ENCODE assay signal across 35 cellular contexts in the genomic region with DNA sequence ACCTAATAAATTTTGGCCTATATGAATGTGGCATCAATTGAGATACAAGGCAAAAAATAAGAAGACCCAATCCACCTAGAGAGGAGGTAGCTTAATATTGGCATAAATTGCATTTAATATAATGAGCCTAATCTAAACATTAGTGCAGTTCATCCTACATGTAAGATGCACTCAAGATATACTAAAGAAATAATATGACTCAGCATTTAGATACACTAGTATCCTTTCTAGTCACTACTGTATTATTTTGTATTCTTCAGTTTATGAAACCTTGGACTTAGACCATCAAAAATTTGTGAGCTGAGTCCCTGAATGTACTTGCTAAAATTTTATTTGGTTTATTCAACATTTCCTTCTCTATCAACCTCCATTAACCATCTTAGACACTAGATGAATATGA.
DNase-seq lines count a peak whose midpoint lies in the region; ATAC-seq, FAIRE-seq and TF ChIP-seq lines count a peak whose summit lies in the region.
"Had no signal": no experiment of that assay in that cellular context is flagged by ENCODE, and none has a peak within 500 bp of the region (broad histone marks: within the 10 kb centered on the region; RNA-seq: fewer than 3 reads in every experiment).

No MANE protein-coding gene starts in this region.

- H3K27ac ChIP-seq in HepG2 (ENCODE audit: extremely low read length, insufficient read depth, low read length) (no peak overlapping the region), right lobe of liver (no peak overlapping the region), A549 (no peak overlapping the region), IMR-90 (ENCODE audit: insufficient read depth, low read length) (no peak overlapping the region), K562 (ENCODE audit: extremely low read depth, low read depth, low read length) (no peak overlapping the region)
- H3K27ac ChIP-seq: 22Rv1; BLaER1; BLaER1 treated with 17β-estradiol and CSF1 and Interleukin-3, amounts not matched to agents 10 nM and 100 nM; C4-2B had no signal

- no peak overlapping the region for H4K5ac ChIP-seq in IMR-90 (ENCODE audit: low read depth, low read length)

- no peak overlapping the region for H3K4ac ChIP-seq in IMR-90 (ENCODE audit: low read depth, low read length)

- no peak overlapping the region for H2BK15ac ChIP-seq in IMR-90 (ENCODE audit: low read depth, low read length)

- H2AFZ ChIP-seq in HepG2 (ENCODE audit: low read length): no peak overlapping the region
- H2AFZ ChIP-seq in IMR-90 (replicated peaks; ENCODE audit: low read length, poor library complexity): no peak overlapping the region
- no peak overlapping the region for H2AFZ ChIP-seq in K562 (ENCODE audit: low read depth, low read length)

- no peaks in the 10 kb centered on the region for H3K27me3 Mint-ChIP-seq in CD14-positive monocyte (ENCODE audit: low read depth in 3 of 3)
- H3K27me3 Mint-ChIP-seq: B cell; CD4-positive, alpha-beta memory T cell; CD4-positive, alpha-beta T cell; CD4-positive, CD25-positive, alpha-beta regulatory T cell; CD8-positive, alpha-beta memory T cell had no signal

- no peak overlapping the region for H2BK20ac ChIP-seq in IMR-90 (ENCODE audit: low read depth, low read length)

- TF ChIP-seq CTCF in HepG2 (CRISPR knock-in tag; IDR thresholded peaks at IDR 0.05) (no peak), right lobe of liver (IDR thresholded peaks at IDR 0.05) (no peak), A549 (IDR thresholded peaks at IDR 0.05) (no peak), IMR-90 (conservative IDR thresholded peaks at IDR 0.05; ENCODE audit: low read depth, low read length) (no peak), K562 (IDR thresholded peaks at IDR 0.05 in 2 of 3, conservative IDR thresholded peaks at IDR 0.05 in 1 of 3; ENCODE audit: insufficient read depth in 2 of 3, low read depth in 1 of 3, low read length in 3 of 3) (no peak), CD14-positive monocyte (IDR thresholded peaks at IDR 0.05) (no peak)

- no peak overlapping the region for H3K14ac ChIP-seq in IMR-90 (replicated peaks; ENCODE audit: low read depth, low read length)

- H3K9ac ChIP-seq in HepG2 (ENCODE audit: insufficient read depth, low read depth, low read length) (no peak overlapping the region), IMR-90 (ENCODE audit: low read depth, low read length) (no peak overlapping the region), K562 (ENCODE audit: insufficient read depth in 1 of 2, low read depth in 2 of 2, low read length in 2 of 2) (no peak overlapping the region)
- H3K9ac ChIP-seq: BLaER1; BLaER1 treated with 17β-estradiol and CSF1 and Interleukin-3, amounts not matched to agents 10 nM and 100 nM had no signal

- H3K23ac ChIP-seq in IMR-90 (ENCODE audit: low read depth, low read length): no peak overlapping the region

- no peak overlapping the region for H4K8ac ChIP-seq in IMR-90 (ENCODE audit: low read depth in 2 of 2, low read length in 2 of 2)

- no peaks in the 10 kb centered on the region for H3K9me1 ChIP-seq in IMR-90 (ENCODE audit: insufficient read depth, low read length)
- no peaks in the 10 kb centered on the region for H3K9me1 ChIP-seq in K562 (ENCODE audit: control insufficient read depth, insufficient read depth, low read length)

- H3K27me3 ChIP-seq in HepG2 (ENCODE audit: control insufficient read depth in 1 of 2, insufficient read depth in 2 of 2, low read length in 2 of 2): no peaks in the 10 kb centered on the region
- H3K27me3 ChIP-seq in right lobe of liver: no peaks in the 10 kb centered on the region
- H3K27me3 ChIP-seq in IMR-90 (ENCODE audit: control insufficient read depth, insufficient read depth, low read length): no peaks in the 10 kb centered on the region
- H3K27me3 ChIP-seq in K562 (ENCODE audit: control insufficient read depth in 2 of 2, insufficient read depth in 2 of 2, low read length in 2 of 2): no peaks in the 10 kb centered on the region
- H3K27me3 ChIP-seq: BE2C; BLaER1; BLaER1 treated with 17β-estradiol and CSF1 and Interleukin-3, amounts not matched to agents 10 nM and 100 nM had no signal

- H2BK120ac ChIP-seq in IMR-90 (ENCODE audit: low read depth, low read length): no peak overlapping the region

- H3K4me1 ChIP-seq in HepG2 (ENCODE audit: insufficient read depth, low read length) (no peaks in the 10 kb centered on the region), right lobe of liver (no peaks in the 10 kb centered on the region), A549 (no peaks in the 10 kb centered on the region), IMR-90 (ENCODE audit: control insufficient read depth, insufficient read depth, low read length) (no peaks in the 10 kb centered on the region), K562 (replicated peaks in 1 of 2; ENCODE audit: control insufficient read depth in 2 of 2, insufficient read depth in 2 of 2, low read length in 2 of 2) (no peaks in the 10 kb centered on the region)
- H3K4me1 ChIP-seq: BLaER1; BLaER1 treated with 17β-estradiol and CSF1 and Interleukin-3, amounts not matched to agents 10 nM and 100 nM; Caco-2 had no signal

- CTCF ChIA-PET in HepG2 (lab: Yijun Ruan, JAX; ENCODE audit: low intra/inter-chr PET ratio, low total read pairs) (no interaction called here), A549 (lab: Yijun Ruan, JAX) (no interaction called here), IMR-90 (lab: Yijun Ruan, JAX) (no interaction called here), K562 (lab: Yijun Ruan, JAX; ENCODE audit: low intra/inter-chr PET ratio) (no interaction called here)

- H3K36me3 ChIP-seq in HepG2 (replicated peaks in 1 of 2; ENCODE audit: control insufficient read depth in 1 of 2, insufficient read depth in 2 of 2, low read length in 2 of 2): no peaks in the 10 kb centered on the region
- no peaks in the 10 kb centered on the region for H3K36me3 ChIP-seq in right lobe of liver
- H3K36me3 ChIP-seq in IMR-90 (ENCODE audit: control insufficient read depth, insufficient read depth, low read length): no peaks in the 10 kb centered on the region
- no peaks in the 10 kb centered on the region for H3K36me3 ChIP-seq in K562 (ENCODE audit: control insufficient read depth, insufficient read depth, low read length)
- H3K36me3 ChIP-seq: BLaER1; BLaER1 treated with 17β-estradiol and CSF1 and Interleukin-3, amounts not matched to agents 10 nM and 100 nM had no signal

- no peak for DNase-seq in HepG2 (ENCODE audit: low spot score)
- DNase-seq in right lobe of liver: no peak
- no peak for DNase-seq in A549 (ENCODE audit: low read depth in 1 of 2, low spot score in 1 of 2)
- DNase-seq in IMR-90: no peak
- DNase-seq in K562 (ENCODE audit: extremely low read depth in 1 of 4, low spot score in 3 of 4): no peak
- no peak for DNase-seq in CD14-positive monocyte (ENCODE audit: low spot score)
- no peak for DNase-seq in NCI-H187 (lab: John Stamatoyannopoulos, UW)
- DNase-seq: 8988T; ACHN; AML-193; BE2C; C1 segment of cervical spinal cord; Caco-2; Calu3; CD4-positive, alpha-beta memory T cell; CD4-positive, alpha-beta T cell; CD4-positive, CD25-positive, alpha-beta regulatory T cell; CD8-positive, alpha-beta memory T cell; CD8-positive, alpha-beta T cell; COR-L47; DMS 273 treated with DMSO at 0.1 percent for 48 hours; DMS153; DMS53; DMS79; DMS79 treated with DMSO at 0.1 percent for 48 hours; DND-41; EL had no signal

- H3K56ac ChIP-seq in IMR-90 (ENCODE audit: extremely low read depth, insufficient read depth, low read length): no peak overlapping the region

- TF ChIP-seq RAD21 in HepG2 (CRISPR knock-in tag; IDR thresholded peaks at IDR 0.05) (no peak), A549 (conservative IDR thresholded peaks at IDR 0.05 in 1 of 2, IDR thresholded peaks at IDR 0.05 in 1 of 2) (no peak), IMR-90 (IDR thresholded peaks at IDR 0.05; ENCODE audit: low read length) (no peak), K562 (CRISPR knock-in tag; conservative IDR thresholded peaks at IDR 0.05 in 1 of 2, IDR thresholded peaks at IDR 0.05 in 1 of 2) (no peak)

- no peak overlapping the region for H2AK5ac ChIP-seq in IMR-90 (ENCODE audit: low read depth, low read length)

- H3K79me2 ChIP-seq in HepG2 (ENCODE audit: insufficient read depth, low read length) (no peaks in the 10 kb centered on the region), K562 (ENCODE audit: control insufficient read depth, insufficient read depth, low read length) (no peaks in the 10 kb centered on the region)

- H4K20me1 ChIP-seq in HepG2 (ENCODE audit: insufficient read depth, low read length): no peaks in the 10 kb centered on the region
- no peaks in the 10 kb centered on the region for H4K20me1 ChIP-seq in IMR-90 (ENCODE audit: insufficient read depth, low read length)
- no peaks in the 10 kb centered on the region for H4K20me1 ChIP-seq in K562 (replicated peaks; ENCODE audit: control insufficient read depth, insufficient read depth, low read length)
- H4K20me1 ChIP-seq: BLaER1; BLaER1 treated with 17β-estradiol and CSF1 and Interleukin-3, amounts not matched to agents 10 nM and 100 nM had no signal

- POLR2A ChIA-PET in HepG2 (lab: Yijun Ruan, JAX): no interaction called here
- POLR2A ChIA-PET in A549 (lab: Yijun Ruan, JAX): no interaction called here
- POLR2A ChIA-PET in IMR-90 (lab: Charles Lee; ENCODE audit: unreplicated experiment): no interaction called here
- POLR2A ChIA-PET in K562 (lab: Yijun Ruan, JAX): no interaction called here

- no peak overlapping the region for H4K91ac ChIP-seq in IMR-90 (ENCODE audit: insufficient read depth, low read depth, low read length)

- in situ Hi-C loops in HepG2 (cut with HindIII; ENCODE audit: extremely low pct_ligation_motif_present, low pct_unique_long_range_greater_than_20kb) (no loop called here), IMR-90 (cut with MboI; ENCODE audit: low sequenced_read_pairs) (no loop called here), K562 (cut with MboI) (no loop called here)

- TF ChIP-seq EP300 in HepG2 (IDR thresholded peaks at IDR 0.05; ENCODE audit: low read depth in 2 of 2, low read length in 2 of 2) (no peak), HepG2 (CRISPR knock-in tag; IDR thresholded peaks at IDR 0.05; ENCODE audit: borderline replicate concordance) (no peak), A549 (IDR thresholded peaks at IDR 0.05) (no peak), K562 (IDR thresholded peaks at IDR 0.05; ENCODE audit: low read length) (no peak)

- ATAC-seq in HepG2 (no peak), right lobe of liver (no peak), A549 (no peak), IMR-90 (ENCODE audit: low read depth) (no peak), K562 (no peak), HG03159 (IDR thresholded peaks at IDR 0.05; ENCODE audit: unreplicated experiment) (no peak)
- ATAC-seq: CD8-positive, alpha-beta T cell had no signal

- no peak overlapping the region for H3K18ac ChIP-seq in IMR-90 (ENCODE audit: low read depth, low read length)

- H3K27ac Mint-ChIP-seq in CD14-positive monocyte: no peak overlapping the region
- H3K27ac Mint-ChIP-seq: B cell; CD4-positive, alpha-beta memory T cell; CD4-positive, alpha-beta T cell; CD4-positive, CD25-positive, alpha-beta regulatory T cell; CD8-positive, alpha-beta memory T cell; CD8-positive, alpha-beta T cell had no signal

- H3K4me3 ChIP-seq in HepG2 (replicated peaks in 1 of 3; ENCODE audit: insufficient read depth in 1 of 3, low read depth in 2 of 3, low read length in 3 of 3): no peak overlapping the region
- H3K4me3 ChIP-seq in right lobe of liver: no peak overlapping the region
- no peak overlapping the region for H3K4me3 ChIP-seq in A549
- no peak overlapping the region for H3K4me3 ChIP-seq in IMR-90 (ENCODE audit: insufficient read depth, low read depth, low read length)
- H3K4me3 ChIP-seq in K562: no peak overlapping the region
- H3K4me3 ChIP-seq: BLaER1; BLaER1 treated with 17β-estradiol and CSF1 and Interleukin-3, amounts not matched to agents 10 nM and 100 nM had no signal

- H3K4me1 Mint-ChIP-seq in CD14-positive monocyte: no peaks in the 10 kb centered on the region
- H3K4me1 Mint-ChIP-seq: B cell; CD4-positive, alpha-beta memory T cell; CD4-positive, CD25-positive, alpha-beta regulatory T cell; CD8-positive, alpha-beta memory T cell had no signal

- FAIRE-seq in HepG2 (lab: Jason Lieb, UNC) (no peak), A549 (lab: Jason Lieb, UNC) (no peak), K562 (lab: Jason Lieb, UNC) (no peak)
- FAIRE-seq: A204.1, D721Med had no signal

- intact Hi-C loops in HepG2 (cut with micrococcal nuclease; ENCODE audit: unreplicated experiment) (no loop called here), right lobe of liver (cut with DNase I) (no loop called here), IMR-90 (cut with micrococcal nuclease) (no loop called here), K562 (cut with micrococcal nuclease) (no loop called here), CD14-positive monocyte (cut with micrococcal nuclease) (no loop called here)

- no peaks in the 10 kb centered on the region for H3K36me3 Mint-ChIP-seq in CD14-positive monocyte
- H3K36me3 Mint-ChIP-seq: CD4-positive, alpha-beta memory T cell; CD4-positive, CD25-positive, alpha-beta regulatory T cell; CD8-positive, alpha-beta memory T cell; CD8-positive, alpha-beta T cell had no signal

- H2BK5ac ChIP-seq in IMR-90 (ENCODE audit: low read depth, low read length, poor library complexity, severe bottlenecking): no peak overlapping the region

- H3K79me1 ChIP-seq in IMR-90 (ENCODE audit: low read depth in 1 of 2, low read length in 2 of 2): no peaks in the 10 kb centered on the region

- BruUV-seq in HepG2 (replicated peaks; lab: Mats Ljungman, UMichigan) (no TSS peak), IMR-90 (replicated peaks; lab: Mats Ljungman, UMichigan) (no TSS peak), K562 (replicated peaks; lab: Mats Ljungman, UMichigan) (no TSS peak)

- H3K9me3 ChIP-seq in HepG2 (ENCODE audit: low read length) (no peaks in the 10 kb centered on the region), right lobe of liver (no peaks in the 10 kb centered on the region), A549 (no peaks in the 10 kb centered on the region), IMR-90 (ENCODE audit: control insufficient read depth, insufficient read depth, low read length) (no peaks in the 10 kb centered on the region), K562 (replicated peaks; ENCODE audit: control insufficient read depth, insufficient read depth, low read depth, low read length) (peaks cover 3% of the 10 kb centered on the region; the same call in 1 of the 2 replicates)
- H3K9me3 ChIP-seq: BE2C; BLaER1; BLaER1 treated with 17β-estradiol and CSF1 and Interleukin-3, amounts not matched to agents 10 nM and 100 nM; Caco-2 had no signal

- H2AK9ac ChIP-seq in IMR-90 (replicated peaks; ENCODE audit: low read depth, low read length, poor library complexity): no peak overlapping the region

- no peak for TF ChIP-seq POLR2A in HepG2 (IDR thresholded peaks at IDR 0.05; ENCODE audit: insufficient read depth in 1 of 2, low read depth in 2 of 2, low read length in 2 of 2)
- no peak for TF ChIP-seq POLR2A in right lobe of liver (IDR thresholded peaks at IDR 0.05)
- TF ChIP-seq POLR2A in A549 (IDR thresholded peaks at IDR 0.05; ENCODE audit: low read length): no peak
- TF ChIP-seq POLR2A in IMR-90 (IDR thresholded peaks at IDR 0.05; ENCODE audit: low read depth, low read length): no peak
- no peak for TF ChIP-seq POLR2A in K562 (conservative IDR thresholded peaks at IDR 0.05)

- peaks cover 0 to 2% (median 0%) of the 10 kb centered on the region in 7 donors for H3K9me3 Mint-ChIP-seq in CD14-positive monocyte
- H3K9me3 Mint-ChIP-seq: CD4-positive, alpha-beta memory T cell; CD4-positive, alpha-beta T cell; CD4-positive, CD25-positive, alpha-beta regulatory T cell; CD8-positive, alpha-beta T cell had no signal

- H3K4me3 Mint-ChIP-seq in CD14-positive monocyte: no peak overlapping the region
- H3K4me3 Mint-ChIP-seq: B cell; CD4-positive, alpha-beta memory T cell; CD4-positive, alpha-beta T cell; CD4-positive, CD25-positive, alpha-beta regulatory T cell; CD8-positive, alpha-beta memory T cell; CD8-positive, alpha-beta T cell had no signal

- H3K4me2 ChIP-seq in HepG2 (ENCODE audit: low read depth, low read length): no peak overlapping the region
- no peak overlapping the region for H3K4me2 ChIP-seq in A549
- H3K4me2 ChIP-seq in IMR-90 (ENCODE audit: low read depth, low read length): no peak overlapping the region
- no peak overlapping the region for H3K4me2 ChIP-seq in K562 (ENCODE audit: insufficient read depth, low read length)
- H3K4me2 ChIP-seq: BLaER1; BLaER1 treated with 17β-estradiol and CSF1 and Interleukin-3, amounts not matched to agents 10 nM and 100 nM had no signal

- dilution Hi-C loops in IMR-90 (cut with HindIII; ENCODE audit: low sequenced_read_pairs, unreplicated experiment): no loop called here
